9 cellular contexts compared by ENCODE assay signal in genomic region chr9:91177661-91178280, GRCh38.
A peak's percentile ranks its signal among the peaks of the same experiment; 100 is the strongest.
DNase-seq lines count a peak whose midpoint lies in the region; ATAC-seq and TF ChIP-seq lines count a peak whose summit lies in the region.
"Had no signal": no experiment of that assay in that cellular context is flagged by ENCODE, and none has a peak within 500 bp of the region (broad histone marks: within the 10 kb centered on the region; RNA-seq: fewer than 3 reads in every experiment).

No MANE protein-coding gene starts in this region.

- H3K36me3 ChIP-seq in fibroblast of lung (ENCODE audit: control insufficient read depth, insufficient read depth, low read length) (no peaks in the 10 kb centered on the region), stomach (no peaks in the 10 kb centered on the region)

- ATAC-seq in HG03342 (IDR thresholded peaks at IDR 0.05; ENCODE audit: unreplicated experiment) (no peak), GM19463 (IDR thresholded peaks at IDR 0.05; ENCODE audit: unreplicated experiment) (no peak)

- H3K27me3 Mint-ChIP-seq in activated naive CD4-positive, alpha-beta T cell treated with anti-CD3 and anti-CD28 coated beads for 36 hours (ENCODE audit: low read depth) = no peaks in the 10 kb centered on the region
- H3K27me3 Mint-ChIP-seq in activated CD4-positive, alpha-beta memory T cell treated with anti-CD3 and anti-CD28 coated beads for 36 hours = no peaks in the 10 kb centered on the region

- no peak overlapping the region for H3K4me3 Mint-ChIP-seq in activated naive CD4-positive, alpha-beta T cell treated with anti-CD3 and anti-CD28 coated beads for 36 hours
- H3K4me3 Mint-ChIP-seq in activated CD4-positive, alpha-beta memory T cell treated with anti-CD3 and anti-CD28 coated beads for 36 hours = peak overlapping the region; percentile 9

- CTCF ChIA-PET in activated naive CD4-positive, alpha-beta T cell treated with anti-CD3 and anti-CD28 coated beads for 36 hours (lab: Charles Lee) = interaction anchor here (1.0 to 1.9 kb wide), 3 partner anchors 13 to 26 kb away, joined by 4 to 6 read pairs (median 6); no protein-coding TSS in a partner anchor
- CTCF ChIA-PET in activated CD4-positive, alpha-beta memory T cell treated with anti-CD3 and anti-CD28 coated beads for 36 hours (lab: Charles Lee) = interaction anchor here (0.6 to 2.0 kb wide), 6 partner anchors 9 to 263 kb away, joined by 3 to 6 read pairs (median 4); no protein-coding TSS in a partner anchor

- 51 to 62% (median 57%) methylated on average over 13 to 15 of the region's 15 CpGs for WGBS in stomach, 5 donors

- no peaks in the 10 kb centered on the region for H3K9me3 ChIP-seq in fibroblast of lung (ENCODE audit: control insufficient read depth, insufficient read depth, low read depth, low read length)
- no peaks in the 10 kb centered on the region for H3K9me3 ChIP-seq in stomach

- H3K27ac Mint-ChIP-seq in activated naive CD4-positive, alpha-beta T cell treated with anti-CD3 and anti-CD28 coated beads for 36 hours = peak overlapping the region; percentile 75
- H3K27ac Mint-ChIP-seq in activated CD4-positive, alpha-beta memory T cell treated with anti-CD3 and anti-CD28 coated beads for 36 hours = peak overlapping the region; percentile 89

- H3K4me2 ChIP-seq in fibroblast of lung (ENCODE audit: extremely low read depth, insufficient read depth, low read length) = no peak overlapping the region

- POLR2A ChIA-PET in activated CD4-positive, alpha-beta memory T cell treated with anti-CD3 and anti-CD28 coated beads for 36 hours (lab: Charles Lee) = interaction anchor here (0.5 to 4.8 kb wide), 16 partner anchors 9 to 246 kb away, joined by 3 to 29 read pairs (median 6); partner anchors contain the start of gene NFIL3

- H3K9me3 Mint-ChIP-seq in activated naive CD4-positive, alpha-beta T cell treated with anti-CD3 and anti-CD28 coated beads for 36 hours = no peaks in the 10 kb centered on the region
- peaks cover under 1% of the 10 kb centered on the region for H3K9me3 Mint-ChIP-seq in activated CD4-positive, alpha-beta memory T cell treated with anti-CD3 and anti-CD28 coated beads for 36 hours

- DNase-seq in activated naive CD4-positive, alpha-beta T cell treated with anti-CD3 and anti-CD28 coated beads for 36 hours = no peak
- no peak for DNase-seq in activated naive CD4-positive, alpha-beta T cell treated with anti-CD3 and anti-CD28 coated beads, Interleukin-2, amount 50 U/mL, for 16 hours
- peak; percentile 70 for DNase-seq in activated CD4-positive, alpha-beta memory T cell treated with anti-CD3 and anti-CD28 coated beads for 36 hours
- peak; percentile 66 to 85 for DNase-seq in fibroblast of lung (ENCODE audit: low read depth in 2 of 2)
- DNase-seq in stomach = peak; percentile 26
- DNase-seq in NCI-H2081 treated with DMSO at 0.1 percent for 48 hours (lab: John Stamatoyannopoulos, UW) = no peak
- DNase-seq: anterior cingulate cortex had no signal

- TF ChIP-seq EP300 in stomach (IDR thresholded peaks at IDR 0.05) = no peak

- no peaks in the 10 kb centered on the region for H4K20me1 ChIP-seq in fibroblast of lung (ENCODE audit: control insufficient read depth, extremely low read depth, insufficient read depth, low read length)

- H3K27me3 ChIP-seq in fibroblast of lung (ENCODE audit: control insufficient read depth, insufficient read depth, low read length) (no peaks in the 10 kb centered on the region), stomach (no peaks in the 10 kb centered on the region)

- no peak for TF ChIP-seq CTCF in fibroblast of lung (conservative IDR thresholded peaks at IDR 0.05 in 1 of 2, IDR thresholded peaks at IDR 0.05 in 1 of 2; ENCODE audit: low read depth in 1 of 2, low read length in 2 of 2)
- TF ChIP-seq CTCF in stomach (IDR thresholded peaks at IDR 0.05) = no peak

- H3K4me1 ChIP-seq in fibroblast of lung (ENCODE audit: control insufficient read depth, extremely low read depth, insufficient read depth, low read length) (peaks cover 11% of the 10 kb centered on the region), stomach (peaks cover 3 to 12% (median 6%) of the 10 kb centered on the region in 4 donors)

- H3K4me3 ChIP-seq in fibroblast of lung (replicated peaks in 1 of 4; ENCODE audit: control extremely low read depth in 1 of 4, insufficient read depth in 1 of 4, low read depth in 3 of 4, low read length in 4 of 4) = no peak overlapping the region
- H3K4me3 ChIP-seq in stomach = no peak overlapping the region

- H3K27ac ChIP-seq in fibroblast of lung (ENCODE audit: insufficient read depth, low read length) (peak overlapping the region; percentile 34), stomach (no peak overlapping the region)

- H2AFZ ChIP-seq in fibroblast of lung (ENCODE audit: low read length) = no peak overlapping the region

- H3K9ac ChIP-seq in fibroblast of lung (ENCODE audit: insufficient read depth, low read length) = no peak overlapping the region

- intact Hi-C loops in activated naive CD4-positive, alpha-beta T cell treated with anti-CD3 and anti-CD28 coated beads for 36 hours (cut with micrococcal nuclease) = no loop called here
- intact Hi-C loops in activated CD4-positive, alpha-beta memory T cell treated with anti-CD3 and anti-CD28 coated beads for 36 hours (cut with micrococcal nuclease) = loop anchor here (1.0 kb wide), 1 partner anchor 16 kb away; no protein-coding TSS in a partner anchor
- intact Hi-C loops in stomach (cut with DNase I; ENCODE audit: low total_unique reads) = no loop called here

- peaks cover 32% of the 10 kb centered on the region for H3K4me1 Mint-ChIP-seq in activated naive CD4-positive, alpha-beta T cell treated with anti-CD3 and anti-CD28 coated beads for 36 hours (ENCODE audit: low read depth)
- H3K4me1 Mint-ChIP-seq in activated CD4-positive, alpha-beta memory T cell treated with anti-CD3 and anti-CD28 coated beads for 36 hours (ENCODE audit: low read depth) = peaks cover 37% of the 10 kb centered on the region

- H3K79me2 ChIP-seq in fibroblast of lung (ENCODE audit: control insufficient read depth, insufficient read depth, low read length) = no peaks in the 10 kb centered on the region

- H3K36me3 Mint-ChIP-seq in activated naive CD4-positive, alpha-beta T cell treated with anti-CD3 and anti-CD28 coated beads for 36 hours (ENCODE audit: low read depth) = peaks cover 2% of the 10 kb centered on the region
- peaks cover under 1% of the 10 kb centered on the region for H3K36me3 Mint-ChIP-seq in activated CD4-positive, alpha-beta memory T cell treated with anti-CD3 and anti-CD28 coated beads for 36 hours

- TF ChIP-seq POLR2A in stomach (IDR thresholded peaks at IDR 0.05) = no peak

Comparison
In these comparisons a context has a peak if more than half of its experiments do, and no peak if none do; other contexts are left out.
1. DNase-seq: peak in activated CD4-positive, alpha-beta memory T cell treated with anti-CD3 and anti-CD28 coated beads for 36 hours (single experiment), fibroblast of lung (2 of 2) and stomach (single experiment); none in activated naive CD4-positive, alpha-beta T cell treated with anti-CD3 and anti-CD28 coated beads for 36 hours (single experiment), activated naive CD4-positive, alpha-beta T cell treated with anti-CD3 and anti-CD28 coated beads, Interleukin-2, amount 50 U/mL, for 16 hours (single experiment) and NCI-H2081 treated with DMSO at 0.1 percent for 48 hours (single experiment).